Comparison of ENCODE assay signal across 25 cellular contexts in the genomic region with DNA sequence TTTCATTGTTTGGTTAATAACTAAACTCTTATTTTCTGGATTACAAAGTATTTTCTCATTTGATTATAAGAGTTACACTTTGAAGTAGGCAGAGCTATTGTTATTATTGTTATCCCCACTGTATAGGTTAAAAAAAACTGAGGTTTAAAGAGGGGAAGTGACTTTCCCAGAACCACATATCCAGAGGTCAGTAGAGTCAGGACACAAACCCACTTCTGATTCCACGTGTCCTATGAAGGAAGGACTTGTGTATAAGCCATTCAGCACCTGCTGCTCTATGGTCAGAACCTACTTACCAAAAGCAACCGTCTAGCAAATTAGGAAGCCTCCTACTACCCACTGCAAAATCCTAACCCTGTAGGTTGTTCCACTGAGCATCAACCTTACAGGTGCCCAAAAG.
A peak's percentile ranks its signal among the peaks of the same experiment; 100 is the strongest.
DNase-seq lines count a peak whose midpoint lies in the region; ATAC-seq, FAIRE-seq and TF ChIP-seq lines count a peak whose summit lies in the region.
"Had no signal": no experiment of that assay in that cellular context is flagged by ENCODE, and none has a peak within 500 bp of the region (broad histone marks: within the 10 kb centered on the region; RNA-seq: fewer than 3 reads in every experiment).

No MANE protein-coding gene starts in this region.

- peak overlapping the region; percentile 51 for H3K4me2 ChIP-seq in keratinocyte (ENCODE audit: control insufficient read depth, extremely low read depth, insufficient read depth, low read depth, low read length)
- H3K4me2 ChIP-seq: A549; BLaER1 treated with 17β-estradiol and CSF1 and Interleukin-3, amounts not matched to agents 10 nM and 100 nM; GM23338; PC-9 had no signal

- no peak for TF ChIP-seq CTCF in left ventricle myocardium inferior (IDR thresholded peaks at IDR 0.05; ENCODE audit: borderline replicate concordance)
- no peak for TF ChIP-seq CTCF in keratinocyte (optimal IDR thresholded peaks at IDR 0.05 in 1 of 3, IDR thresholded peaks at IDR 0.05 in 1 of 3, conservative IDR thresholded peaks at IDR 0.05 in 1 of 3; ENCODE audit: extremely low read depth in 1 of 3, insufficient read depth in 2 of 3, low read length in 3 of 3)
- TF ChIP-seq CTCF in WTC11 (IDR thresholded peaks at IDR 0.05) = no peak

- no peaks in the 10 kb centered on the region for H3K36me3 ChIP-seq in left ventricle myocardium inferior
- H3K36me3 ChIP-seq in keratinocyte (ENCODE audit: control insufficient read depth in 2 of 2, extremely low read depth in 1 of 2, insufficient read depth in 2 of 2, low read length in 2 of 2) = no peaks in the 10 kb centered on the region
- H3K36me3 ChIP-seq: BLaER1 treated with 17β-estradiol and CSF1 and Interleukin-3, amounts not matched to agents 10 nM and 100 nM had no signal

- H3K4me3 ChIP-seq in left ventricle myocardium inferior = no peak overlapping the region
- H3K4me3 ChIP-seq in keratinocyte (ENCODE audit: control insufficient read depth in 2 of 3, extremely low read depth in 1 of 3, insufficient read depth in 2 of 3, low read depth in 1 of 3, low read length in 3 of 3) = no peak overlapping the region
- H3K4me3 ChIP-seq: A549; BLaER1 treated with 17β-estradiol and CSF1 and Interleukin-3, amounts not matched to agents 10 nM and 100 nM; GM23338; PC-9 had no signal

- intact Hi-C loops in left ventricle myocardium inferior (cut with micrococcal nuclease) = no loop called here
- intact Hi-C loops in left cardiac atrium (cut with DNase I) = loop anchor here in 1 of 2 donors (5.0 kb wide), 1 partner anchor 51 kb away; no protein-coding TSS in a partner anchor

- no peak overlapping the region for H3K4me3 Mint-ChIP-seq in WTC11
- H3K4me3 Mint-ChIP-seq: CD4-positive, alpha-beta T cell; GM23338; H9 had no signal

- H3K27me3 Mint-ChIP-seq in WTC11 (ENCODE audit: low read depth) = no peaks in the 10 kb centered on the region
- H3K27me3 Mint-ChIP-seq: CD4-positive, alpha-beta T cell had no signal

- H4K20me1 ChIP-seq in keratinocyte (ENCODE audit: control insufficient read depth, extremely low read depth, insufficient read depth, low read length) = no peaks in the 10 kb centered on the region
- H4K20me1 ChIP-seq: BLaER1 treated with 17β-estradiol and CSF1 and Interleukin-3, amounts not matched to agents 10 nM and 100 nM had no signal

- no peaks in the 10 kb centered on the region for H3K27me3 ChIP-seq in left ventricle myocardium inferior (ENCODE audit: low read depth)
- H3K27me3 ChIP-seq in keratinocyte (ENCODE audit: control insufficient read depth, extremely low read depth, insufficient read depth, low read length) = no peaks in the 10 kb centered on the region
- H3K27me3 ChIP-seq: BLaER1 treated with 17β-estradiol and CSF1 and Interleukin-3, amounts not matched to agents 10 nM and 100 nM had no signal

- CTCF ChIA-PET in WTC11 (lab: Charles Lee) = no interaction called here

- H3K9ac ChIP-seq in keratinocyte (ENCODE audit: control insufficient read depth, extremely low read depth, insufficient read depth, low read length) = no peak overlapping the region
- H3K9ac ChIP-seq: BLaER1 treated with 17β-estradiol and CSF1 and Interleukin-3, amounts not matched to agents 10 nM and 100 nM had no signal

- H3K9me1 ChIP-seq in keratinocyte (ENCODE audit: control insufficient read depth, extremely low read depth, insufficient read depth, low read length) = peaks cover 3% of the 10 kb centered on the region

- dilution Hi-C loops in keratinocyte (cut with MboI; ENCODE audit: extremely low pct_ligation_motif_present, low sequenced_read_pairs) = no loop called here

- peaks cover 13% of the 10 kb centered on the region; the same call in 1 of the 2 replicates for H3K9me3 Mint-ChIP-seq in WTC11
- H3K9me3 Mint-ChIP-seq: CD4-positive, alpha-beta T cell; GM23338; H9 had no signal

- H2AFZ ChIP-seq in keratinocyte (ENCODE audit: control insufficient read depth, low read length) = no peak overlapping the region
- H2AFZ ChIP-seq: GM23338, PC-9 had no signal

- POLR2A ChIA-PET in WTC11 (lab: Charles Lee) = no interaction called here

- ATAC-seq in left cardiac atrium (no peak), left lobe of liver (no peak), WTC11 (no peak)
- ATAC-seq: GM23338, HepG2 had no signal

- DNase-seq in left ventricle myocardium inferior (no peak), left cardiac atrium (no peak), dermis blood vessel endothelial cell (peak; percentile 49), keratinocyte (ENCODE audit: low read depth, low spot score) (no peak), left lobe of liver (ENCODE audit: low spot score) (no peak), foreskin melanocyte (no peak), WTC11 (ENCODE audit: low spot score) (no peak)
- DNase-seq: AML-193; CD4-positive, alpha-beta T cell; DMS53; H9; Karpas-422; NCI-H1092 treated with DMSO at 0.1 percent for 48 hours; NCI-H1436; NCI-H1930; NCI-H2107; NCI-H524 treated with DMSO at 0.1 percent for 48 hours; NCI-H774; SHP77 had no signal

- H3K36me3 Mint-ChIP-seq in WTC11 = no peaks in the 10 kb centered on the region

- no peaks in the 10 kb centered on the region for H3K79me2 ChIP-seq in keratinocyte (ENCODE audit: control insufficient read depth, insufficient read depth, low read length)

- FAIRE-seq in keratinocyte (lab: Jason Lieb, UNC) = no peak
- FAIRE-seq: A549, G401.6, HepG2 had no signal

- H3K27ac Mint-ChIP-seq in WTC11 = no peak overlapping the region
- H3K27ac Mint-ChIP-seq: CD4-positive, alpha-beta T cell; GM23338 had no signal

- H3K4me1 ChIP-seq in left ventricle myocardium inferior = peaks cover 69% of the 10 kb centered on the region
- H3K4me1 ChIP-seq in keratinocyte (ENCODE audit: control insufficient read depth, extremely low read depth, insufficient read depth, low read length) = peaks cover 13% of the 10 kb centered on the region
- H3K4me1 ChIP-seq: BLaER1 treated with 17β-estradiol and CSF1 and Interleukin-3, amounts not matched to agents 10 nM and 100 nM had no signal

- H3K4me1 Mint-ChIP-seq in WTC11 = peaks cover 18% of the 10 kb centered on the region

- H3K9me3 ChIP-seq in left ventricle myocardium inferior (replicated peaks) (no peaks in the 10 kb centered on the region), keratinocyte (ENCODE audit: control insufficient read depth, low read depth, low read length) (no peaks in the 10 kb centered on the region)
- H3K9me3 ChIP-seq: A549; BLaER1 treated with 17β-estradiol and CSF1 and Interleukin-3, amounts not matched to agents 10 nM and 100 nM had no signal

- peak overlapping the region; percentile 86 for H3K27ac ChIP-seq in left ventricle myocardium inferior (replicated peaks)
- H3K27ac ChIP-seq in keratinocyte (ENCODE audit: control insufficient read depth, insufficient read depth, low read length) = no peak overlapping the region
- H3K27ac ChIP-seq: BLaER1 treated with 17β-estradiol and CSF1 and Interleukin-3, amounts not matched to agents 10 nM and 100 nM; PC-9 had no signal

TF ChIP-seq in WTC11, 78 proteins besides CTCF, POLR2A, EP300 and RAD21:
- TF ChIP-seq FOXP1 (CRISPR knock-in tag; IDR thresholded peaks at IDR 0.05; ENCODE audit: borderline replicate concordance) (no peak), FOXK1 (CRISPR knock-in tag; IDR thresholded peaks at IDR 0.05) (no peak), GRHL2 (CRISPR knock-in tag; IDR thresholded peaks at IDR 0.05; ENCODE audit: insufficient replicate concordance, severe bottlenecking) (no peak), ESRRA (CRISPR knock-in tag; IDR thresholded peaks at IDR 0.05; ENCODE audit: borderline replicate concordance) (no peak), NR1H2 (CRISPR knock-in tag; IDR thresholded peaks at IDR 0.05) (no peak), ZNF219 (CRISPR knock-in tag; IDR thresholded peaks at IDR 0.05; ENCODE audit: borderline replicate concordance) (no peak)
- TF ChIP-seq, protein P1, sequence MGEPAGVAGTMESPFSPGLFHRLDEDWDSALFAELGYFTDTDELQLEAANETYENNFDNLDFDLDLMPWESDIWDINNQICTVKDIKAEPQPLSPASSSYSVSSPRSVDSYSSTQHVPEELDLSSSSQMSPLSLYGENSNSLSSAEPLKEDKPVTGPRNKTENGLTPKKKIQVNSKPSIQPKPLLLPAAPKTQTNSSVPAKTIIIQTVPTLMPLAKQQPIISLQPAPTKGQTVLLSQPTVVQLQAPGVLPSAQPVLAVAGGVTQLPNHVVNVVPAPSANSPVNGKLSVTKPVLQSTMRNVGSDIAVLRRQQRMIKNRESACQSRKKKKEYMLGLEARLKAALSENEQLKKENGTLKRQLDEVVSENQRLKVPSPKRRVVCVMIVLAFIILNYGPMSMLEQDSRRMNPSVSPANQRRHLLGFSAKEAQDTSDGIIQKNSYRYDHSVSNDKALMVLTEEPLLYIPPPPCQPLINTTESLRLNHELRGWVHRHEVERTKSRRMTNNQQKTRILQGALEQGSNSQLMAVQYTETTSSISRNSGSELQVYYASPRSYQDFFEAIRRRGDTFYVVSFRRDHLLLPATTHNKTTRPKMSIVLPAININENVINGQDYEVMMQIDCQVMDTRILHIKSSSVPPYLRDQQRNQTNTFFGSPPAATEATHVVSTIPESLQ (CRISPR knock-in tag; IDR thresholded peaks at IDR 0.05) = no peak
- TF ChIP-seq, protein P2, sequence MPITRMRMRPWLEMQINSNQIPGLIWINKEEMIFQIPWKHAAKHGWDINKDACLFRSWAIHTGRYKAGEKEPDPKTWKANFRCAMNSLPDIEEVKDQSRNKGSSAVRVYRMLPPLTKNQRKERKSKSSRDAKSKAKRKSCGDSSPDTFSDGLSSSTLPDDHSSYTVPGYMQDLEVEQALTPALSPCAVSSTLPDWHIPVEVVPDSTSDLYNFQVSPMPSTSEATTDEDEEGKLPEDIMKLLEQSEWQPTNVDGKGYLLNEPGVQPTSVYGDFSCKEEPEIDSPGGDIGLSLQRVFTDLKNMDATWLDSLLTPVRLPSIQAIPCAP (CRISPR knock-in tag; IDR thresholded peaks at IDR 0.05) = no peak
